Comparison of ENCODE assay signal across 13 cellular contexts in the genomic region with DNA sequence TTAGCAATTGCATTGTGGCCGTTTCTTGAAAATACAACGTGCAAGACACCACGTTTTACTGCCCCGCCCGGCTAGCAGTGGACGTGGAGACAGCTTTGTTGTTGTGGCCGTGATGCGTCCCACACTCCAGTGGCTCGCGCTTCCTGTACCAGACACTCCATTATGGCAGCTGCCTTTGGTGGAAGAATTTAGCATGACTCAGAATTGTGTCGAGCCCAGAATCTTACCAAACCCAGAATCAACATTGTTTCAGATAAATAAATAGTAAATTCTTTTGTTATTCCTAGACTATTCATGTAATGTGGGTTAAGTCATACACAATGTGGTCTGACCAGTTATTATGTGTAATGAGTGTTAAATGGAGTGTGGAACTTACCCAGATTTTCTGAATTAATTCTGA. TPM values are rescaled to one million over a fixed set of nuclear protein-coding genes. Genes with fewer than 3 reads are reported as not detected.
DNase-seq lines count a peak whose midpoint lies in the region; ATAC-seq and TF ChIP-seq lines count a peak whose summit lies in the region.
"Had no signal": no experiment of that assay in that cellular context is flagged by ENCODE, and none has a peak within 500 bp of the region (broad histone marks: within the 10 kb centered on the region; RNA-seq: fewer than 3 reads in every experiment).

No MANE protein-coding gene starts in this region.

- no peaks in the 10 kb centered on the region; the same call in 1 of the 2 replicates for H3K36me3 ChIP-seq in IMR-90 (ENCODE audit: control insufficient read depth, insufficient read depth, low read length)
- no peaks in the 10 kb centered on the region for H3K36me3 ChIP-seq in aorta (ENCODE audit: control insufficient read depth in 1 of 2, insufficient read depth in 2 of 2, low read length in 1 of 2)
- H3K36me3 ChIP-seq: colonic mucosa, neutrophil, SJCRH30 had no signal

- H3K4me3 ChIP-seq in AG09309 (ENCODE audit: control insufficient read depth, low read depth, low read length) (no peak overlapping the region), IMR-90 (ENCODE audit: insufficient read depth, low read depth, low read length) (no peak overlapping the region), astrocyte of the cerebellum (ENCODE audit: low read depth, low read length) (no peak overlapping the region), aorta (ENCODE audit: low read length in 2 of 2) (no peak overlapping the region)
- H3K4me3 ChIP-seq: colonic mucosa, SJCRH30 had no signal

- H3K27ac ChIP-seq in IMR-90 (ENCODE audit: insufficient read depth, low read length) (no peak overlapping the region), aorta (ENCODE audit: low read depth in 1 of 2, low read length in 2 of 2) (no peak overlapping the region)
- H3K27ac ChIP-seq: colonic mucosa, HL-60, neutrophil, SJCRH30 had no signal

- intact Hi-C loops in IMR-90 (cut with micrococcal nuclease): no loop called here
- intact Hi-C loops in aorta (cut with DNase I): no loop called here

- H4K8ac ChIP-seq in IMR-90 (ENCODE audit: low read depth in 2 of 2, low read length in 2 of 2): no peak overlapping the region

- no peak overlapping the region for H2AK9ac ChIP-seq in IMR-90 (replicated peaks; ENCODE audit: low read depth, low read length, poor library complexity)

- H3K56ac ChIP-seq in IMR-90 (ENCODE audit: extremely low read depth, insufficient read depth, low read length): no peak overlapping the region

- no peak overlapping the region for H2BK15ac ChIP-seq in IMR-90 (ENCODE audit: low read depth, low read length)

- H3K23ac ChIP-seq in IMR-90 (ENCODE audit: low read depth, low read length): no peak overlapping the region

- dilution Hi-C loops in IMR-90 (cut with HindIII; ENCODE audit: low sequenced_read_pairs, unreplicated experiment): no loop called here

- peaks cover 6% of the 10 kb centered on the region; the same call in 1 of the 2 replicates for H3K4me1 ChIP-seq in IMR-90 (ENCODE audit: control insufficient read depth, insufficient read depth, low read length)
- H3K4me1 ChIP-seq in aorta (ENCODE audit: control insufficient read depth in 1 of 2, insufficient read depth in 2 of 2, low read length in 2 of 2): no peaks in the 10 kb centered on the region
- H3K4me1 ChIP-seq: colonic mucosa, SJCRH30 had no signal

- no peak overlapping the region for H2BK5ac ChIP-seq in IMR-90 (ENCODE audit: low read depth, low read length, poor library complexity, severe bottlenecking)

- no peak overlapping the region for H3K14ac ChIP-seq in IMR-90 (replicated peaks; ENCODE audit: low read depth, low read length)

- H4K5ac ChIP-seq in IMR-90 (ENCODE audit: low read depth, low read length): no peak overlapping the region

- no peak for TF ChIP-seq RAD21 in IMR-90 (IDR thresholded peaks at IDR 0.05; ENCODE audit: low read length)

- H4K91ac ChIP-seq in IMR-90 (ENCODE audit: insufficient read depth, low read depth, low read length): 0 out of 2 replicates have a peak overlapping the region, but pooled peaks have one; percentile 15

- H3K9me1 ChIP-seq in IMR-90 (ENCODE audit: insufficient read depth, low read length): peaks cover 11% of the 10 kb centered on the region

- CTCF ChIA-PET in IMR-90 (lab: Yijun Ruan, JAX): interaction anchor here (0.5 kb wide), 1 partner anchor 9 kb away, joined by 4 read pairs; no protein-coding TSS in a partner anchor

- peak overlapping the region; percentile 66; the same call in 1 of the 2 replicates for H2BK20ac ChIP-seq in IMR-90 (ENCODE audit: low read depth, low read length)

- TF ChIP-seq POLR2A in IMR-90 (IDR thresholded peaks at IDR 0.05; ENCODE audit: low read depth, low read length): no peak

- whole genome bisulfite sequencing in IMR-90 (ENCODE audit: extremely low coverage in 2 of 2, insufficient read length in 1 of 2), 2 experiments: 80% methylated on average over 8 of the region's 11 CpGs; no CpG with 5 or more reads in 1 of the 2 experiments
- 68 to 77% methylated on average over 11 of the region's 11 CpGs for WGBS in aorta, 2 donors

- 0 out of 2 replicates have a peak overlapping the region, but pooled peaks have one; percentile 33 for H2AK5ac ChIP-seq in IMR-90 (ENCODE audit: low read depth, low read length)

- H3K79me1 ChIP-seq in IMR-90 (ENCODE audit: low read depth in 1 of 2, low read length in 2 of 2): no peaks in the 10 kb centered on the region

- H4K20me1 ChIP-seq in IMR-90 (ENCODE audit: insufficient read depth, low read length): 0 out of 2 replicates have a peak, but pooled peaks cover 2% of the 10 kb centered on the region

- H2AFZ ChIP-seq in IMR-90 (replicated peaks; ENCODE audit: low read length, poor library complexity): peak overlapping the region; percentile 47

- peak; percentile 75 for ATAC-seq in IMR-90 (ENCODE audit: low read depth)
- no peak for ATAC-seq in GM21786 (IDR thresholded peaks at IDR 0.05; ENCODE audit: unreplicated experiment)
- ATAC-seq in HG02623 (IDR thresholded peaks at IDR 0.05; ENCODE audit: unreplicated experiment): no peak
- ATAC-seq in aorta (ENCODE audit: low FRiP score): no peak

- in situ Hi-C loops in IMR-90 (cut with MboI; ENCODE audit: low sequenced_read_pairs): no loop called here
- in situ Hi-C loops in astrocyte of the cerebellum (cut with HindIII; ENCODE audit: low sequenced_read_pairs): loop anchor here (10.0 kb wide), 1 partner anchor 74 kb away; no protein-coding TSS in a partner anchor

- H3K4ac ChIP-seq in IMR-90 (ENCODE audit: low read depth, low read length): peak overlapping the region; percentile 15

- POLR2A ChIA-PET in IMR-90 (lab: Charles Lee; ENCODE audit: unreplicated experiment): no interaction called here

- no peaks in the 10 kb centered on the region for H3K9me3 ChIP-seq in IMR-90 (ENCODE audit: control insufficient read depth, insufficient read depth, low read length)
- H3K9me3 ChIP-seq in aorta (ENCODE audit: control insufficient read depth, low read length): no peaks in the 10 kb centered on the region
- H3K9me3 ChIP-seq: colonic mucosa, neutrophil, SJCRH30 had no signal

- peak; percentile 32 for DNase-seq in AG09309 (ENCODE audit: low read depth)
- DNase-seq in IMR-90: peak; percentile 80
- peak; percentile 69 for DNase-seq in astrocyte of the cerebellum (ENCODE audit: low read depth)
- peak; percentile 82 for DNase-seq in iris pigment epithelial cell (ENCODE audit: low read depth)
- no peak for DNase-seq in stimulated activated naive CD4-positive, alpha-beta T cell (lab: John Stamatoyannopoulos, UW)
- DNase-seq in aorta: no peak
- DNase-seq: colonic mucosa, DMS79, SJCRH30 had no signal

- H3K27me3 ChIP-seq in IMR-90 (ENCODE audit: control insufficient read depth, insufficient read depth, low read length) (peaks cover 14% of the 10 kb centered on the region), aorta (ENCODE audit: control insufficient read depth in 1 of 2, insufficient read depth in 2 of 2, low read length in 1 of 2) (no peaks in the 10 kb centered on the region)
- H3K27me3 ChIP-seq: SJCRH30 had no signal

- H3K18ac ChIP-seq in IMR-90 (ENCODE audit: low read depth, low read length): no peak overlapping the region

- no peak for TF ChIP-seq CTCF in AG09309 (IDR thresholded peaks at IDR 0.05; ENCODE audit: control insufficient read depth, insufficient read depth, low read depth, low read length, missing control alignments)
- no peak for TF ChIP-seq CTCF in IMR-90 (conservative IDR thresholded peaks at IDR 0.05; ENCODE audit: low read depth, low read length)
- TF ChIP-seq CTCF in astrocyte of the cerebellum (IDR thresholded peaks at IDR 0.05; ENCODE audit: low read depth, low read length, missing control alignments): no peak

- no peak overlapping the region for H3K4me2 ChIP-seq in IMR-90 (ENCODE audit: low read depth, low read length)

- no TSS peak for BruUV-seq in IMR-90 (replicated peaks; lab: Mats Ljungman, UMichigan)

- H3K9ac ChIP-seq in IMR-90 (ENCODE audit: low read depth, low read length): no peak overlapping the region

- H2BK120ac ChIP-seq in IMR-90 (ENCODE audit: low read depth, low read length): peak overlapping the region; percentile 42

TF ChIP-seq in IMR-90, 13 proteins besides CTCF, POLR2A, EP300 and RAD21 (continues in another document):
- TF ChIP-seq, protein P1, sequence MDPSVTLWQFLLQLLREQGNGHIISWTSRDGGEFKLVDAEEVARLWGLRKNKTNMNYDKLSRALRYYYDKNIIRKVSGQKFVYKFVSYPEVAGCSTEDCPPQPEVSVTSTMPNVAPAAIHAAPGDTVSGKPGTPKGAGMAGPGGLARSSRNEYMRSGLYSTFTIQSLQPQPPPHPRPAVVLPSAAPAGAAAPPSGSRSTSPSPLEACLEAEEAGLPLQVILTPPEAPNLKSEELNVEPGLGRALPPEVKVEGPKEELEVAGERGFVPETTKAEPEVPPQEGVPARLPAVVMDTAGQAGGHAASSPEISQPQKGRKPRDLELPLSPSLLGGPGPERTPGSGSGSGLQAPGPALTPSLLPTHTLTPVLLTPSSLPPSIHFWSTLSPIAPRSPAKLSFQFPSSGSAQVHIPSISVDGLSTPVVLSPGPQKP (IDR thresholded peaks at IDR 0.05; ENCODE audit: borderline replicate concordance, low read depth, low read length): no peak
- TF ChIP-seq CHD1 (IDR thresholded peaks at IDR 0.05; ENCODE audit: low read depth, low read length) (no peak), BHLHE40 (IDR thresholded peaks at IDR 0.05; ENCODE audit: low read depth, low read length) (0 out of 2 replicates have a peak, but pooled peaks have one; percentile 28), NFE2L2 (IDR thresholded peaks at IDR 0.05; ENCODE audit: low read depth, low read length) (no peak)

RNA-seq across cellular contexts. Expression of gene S100P, which starts 25.3 kb away (rescaled TPM):
- total RNA-seq in IMR-90 (2012; rRNA removed): not detected in 2 replicates
- polyA plus RNA-seq in IMR-90 (2012; rRNA removed): not detected in 2 replicates
- not detected in 2 replicates for polyA plus RNA-seq in IMR-90 (2012; cell fraction: cytosol; rRNA removed)
- 0.06 TPM in 1 of 2 replicates, not detected in the other for polyA plus RNA-seq in IMR-90 (2012; cell fraction: nucleus; rRNA removed; ENCODE audit: low replicate concordance)
- total RNA-seq in aorta: 1 to 10 TPM; 1.9 to 7.2 TPM
- 10 to 100 TPM in 1 of 2 donors, 1 to 10 TPM in 1; 4.3 to 17.2 TPM for polyA plus RNA-seq in aorta

RNA-seq across cellular contexts. Expression of gene MRFAP1, which starts 27.9 kb away (rescaled TPM):
- total RNA-seq in IMR-90 (2012; rRNA removed): 65.4 and 131 TPM in 2 replicates
- polyA plus RNA-seq in IMR-90 (2012; rRNA removed): 268 and 279 TPM in 2 replicates
- 176 and 281 TPM in 2 replicates for polyA plus RNA-seq in IMR-90 (2012; cell fraction: cytosol; rRNA removed)
- 72.6 and 119 TPM in 2 replicates for polyA plus RNA-seq in IMR-90 (2012; cell fraction: nucleus; rRNA removed; ENCODE audit: low replicate concordance)
- total RNA-seq in aorta: 100 to 1,000 TPM; 244 to 263 TPM
- polyA plus RNA-seq in aorta: 100 to 1,000 TPM; 326 to 419 TPM

RNA-seq across cellular contexts. Expression of gene MRFAP1L1, which starts 41.3 kb away (rescaled TPM):
- total RNA-seq in IMR-90 (2012; rRNA removed) (31.7 and 64.2 TPM in 2 replicates), aorta (10 to 100 TPM; 38.3 to 43.6 TPM)
- polyA plus RNA-seq in IMR-90 (2012; rRNA removed) (41.7 and 47.0 TPM in 2 replicates), aorta (10 to 100 TPM; 47.8 to 91.0 TPM)
- polyA plus RNA-seq in IMR-90 (2012; cell fraction: cytosol; rRNA removed): 21.2 and 35.5 TPM in 2 replicates
- polyA plus RNA-seq in IMR-90 (2012; cell fraction: nucleus; rRNA removed; ENCODE audit: low replicate concordance): 7.2 and 19.4 TPM in 2 replicates

RNA-seq across cellular contexts. Expression of gene BLOC1S4, which starts 47.6 kb away (rescaled TPM):
- total RNA-seq in IMR-90 (2012; rRNA removed) (8.8 and 13.3 TPM in 2 replicates), aorta (10 to 100 TPM; 10.8 to 12.5 TPM)
- polyA plus RNA-seq in IMR-90 (2012; rRNA removed) (22.1 and 24.2 TPM in 2 replicates), aorta (1 to 10 TPM; 8.6 to 8.8 TPM)
- 7.3 and 27.7 TPM in 2 replicates for polyA plus RNA-seq in IMR-90 (2012; cell fraction: cytosol; rRNA removed)
- polyA plus RNA-seq in IMR-90 (2012; cell fraction: nucleus; rRNA removed; ENCODE audit: low replicate concordance): 8.6 and 17.4 TPM in 2 replicates

Comparison
In these comparisons a context has a peak if more than half of its experiments do, and no peak if none do; other contexts are left out.
1. DNase-seq: peak in AG09309 (single experiment), IMR-90 (single experiment), astrocyte of the cerebellum (single experiment) and iris pigment epithelial cell (single experiment); none in stimulated activated naive CD4-positive, alpha-beta T cell (0 of 6) and aorta (0 of 2).